1 cellular context compared by ENCODE assay signal in the genomic region with DNA sequence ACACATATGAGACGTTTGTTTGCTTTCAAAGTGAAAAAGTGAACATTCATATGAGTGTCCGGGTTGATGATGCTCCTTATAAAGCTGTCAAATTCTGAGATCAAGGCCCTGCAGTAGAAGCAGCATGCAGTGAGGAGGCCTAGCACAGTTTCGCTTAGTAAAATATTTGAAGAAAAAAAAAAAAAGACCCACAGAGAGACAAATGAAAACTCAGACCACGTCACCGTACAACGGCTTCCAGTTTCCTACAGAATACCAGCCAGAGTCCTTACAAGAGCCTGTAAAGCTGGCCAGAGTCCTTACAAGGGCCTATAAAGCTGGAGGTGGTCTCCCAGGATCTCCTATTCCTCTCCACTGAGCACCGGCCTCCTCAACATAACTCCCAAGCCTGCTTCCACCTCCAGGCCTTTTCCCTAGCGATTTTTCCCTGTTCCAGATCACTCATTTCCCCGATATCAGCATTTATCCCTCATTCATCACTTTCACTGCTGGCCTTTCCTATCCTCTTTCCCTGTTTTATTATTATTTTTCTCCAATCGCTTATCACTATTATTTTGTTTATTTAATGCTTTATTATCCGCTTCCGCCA.
A peak's percentile ranks its signal among the peaks of the same experiment; 100 is the strongest.
TF ChIP-seq lines count a peak whose summit lies in the region.

No MANE protein-coding gene starts in this region.

TF ChIP-seq in IMR-90, 13 proteins besides CTCF, POLR2A, EP300 and RAD21 (continued from another document):
- TF ChIP-seq, protein P1, sequence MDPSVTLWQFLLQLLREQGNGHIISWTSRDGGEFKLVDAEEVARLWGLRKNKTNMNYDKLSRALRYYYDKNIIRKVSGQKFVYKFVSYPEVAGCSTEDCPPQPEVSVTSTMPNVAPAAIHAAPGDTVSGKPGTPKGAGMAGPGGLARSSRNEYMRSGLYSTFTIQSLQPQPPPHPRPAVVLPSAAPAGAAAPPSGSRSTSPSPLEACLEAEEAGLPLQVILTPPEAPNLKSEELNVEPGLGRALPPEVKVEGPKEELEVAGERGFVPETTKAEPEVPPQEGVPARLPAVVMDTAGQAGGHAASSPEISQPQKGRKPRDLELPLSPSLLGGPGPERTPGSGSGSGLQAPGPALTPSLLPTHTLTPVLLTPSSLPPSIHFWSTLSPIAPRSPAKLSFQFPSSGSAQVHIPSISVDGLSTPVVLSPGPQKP (IDR thresholded peaks at IDR 0.05; ENCODE audit: borderline replicate concordance, low read depth, low read length): no peak
- TF ChIP-seq RCOR1 (IDR thresholded peaks at IDR 0.05; ENCODE audit: insufficient replicate concordance, low read length): no peak
- TF ChIP-seq MAFK (IDR thresholded peaks at IDR 0.05; ENCODE audit: low read depth, low read length): peak; percentile 41; the same call in 1 of the 2 replicates
- TF ChIP-seq NFE2L2 (IDR thresholded peaks at IDR 0.05; ENCODE audit: low read depth, low read length): no peak
- TF ChIP-seq CEBPB (IDR thresholded peaks at IDR 0.05; ENCODE audit: low read depth, low read length): no peak
- TF ChIP-seq, protein P2, sequence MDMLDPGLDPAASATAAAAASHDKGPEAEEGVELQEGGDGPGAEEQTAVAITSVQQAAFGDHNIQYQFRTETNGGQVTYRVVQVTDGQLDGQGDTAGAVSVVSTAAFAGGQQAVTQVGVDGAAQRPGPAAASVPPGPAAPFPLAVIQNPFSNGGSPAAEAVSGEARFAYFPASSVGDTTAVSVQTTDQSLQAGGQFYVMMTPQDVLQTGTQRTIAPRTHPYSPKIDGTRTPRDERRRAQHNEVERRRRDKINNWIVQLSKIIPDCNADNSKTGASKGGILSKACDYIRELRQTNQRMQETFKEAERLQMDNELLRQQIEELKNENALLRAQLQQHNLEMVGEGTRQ (IDR thresholded peaks at IDR 0.05; ENCODE audit: low read depth, low read length): no peak
- no peak for TF ChIP-seq SMC3 (IDR thresholded peaks at IDR 0.05; ENCODE audit: low read depth, low read length)
- TF ChIP-seq RFX5 (IDR thresholded peaks at IDR 0.05; ENCODE audit: low read depth, low read length): 0 out of 2 replicates have a peak, but pooled peaks have one; percentile 4
- TF ChIP-seq CHD1 (IDR thresholded peaks at IDR 0.05; ENCODE audit: low read depth, low read length): no peak
TF ChIP-seq in IMR-90: peak in this region for 2.
